ENCODE assay signal across 11 cellular contexts in the genomic region with DNA sequence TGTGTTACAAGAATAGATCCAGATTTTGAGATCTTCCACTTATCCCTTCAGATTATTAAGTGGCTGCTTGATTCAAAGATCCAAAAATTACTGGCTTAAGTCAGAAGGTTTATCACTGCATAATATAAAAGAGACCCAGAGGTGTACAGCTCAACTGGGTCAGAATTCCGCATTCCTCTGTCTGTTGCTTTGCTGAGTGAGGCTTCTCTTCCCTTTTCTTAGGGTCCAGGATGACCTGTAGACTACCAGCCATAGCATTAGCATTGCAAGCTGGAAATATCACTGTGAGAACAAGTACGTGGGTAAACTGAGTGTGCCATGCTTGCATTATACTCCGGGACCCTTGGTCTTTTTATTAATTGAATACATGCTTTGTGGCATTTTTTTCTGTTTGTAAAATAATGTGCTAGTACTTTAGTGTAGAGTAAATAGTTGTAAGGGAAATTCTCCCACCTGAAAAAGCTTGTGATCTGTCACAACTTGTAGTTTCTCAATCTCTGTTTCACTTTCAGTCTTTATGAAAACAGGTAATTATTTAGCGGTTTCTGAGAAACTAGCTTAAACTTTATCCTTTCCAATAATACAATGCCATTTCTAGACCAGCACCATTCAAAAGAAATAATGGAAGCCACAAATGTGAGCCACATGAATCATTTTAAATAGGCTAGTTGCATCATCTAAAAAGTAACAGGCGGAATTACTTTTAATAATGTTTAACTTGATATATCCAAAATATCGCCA.
A peak's percentile ranks its signal among the peaks of the same experiment; 100 is the strongest.
DNase-seq lines count a peak whose midpoint lies in the region; ATAC-seq, FAIRE-seq and TF ChIP-seq lines count a peak whose summit lies in the region.
"Had no signal": no experiment of that assay in that cellular context is flagged by ENCODE, and none has a peak within 500 bp of the region (broad histone marks: within the 10 kb centered on the region; RNA-seq: fewer than 3 reads in every experiment).

No MANE protein-coding gene starts in this region.

- H3K27me3 Mint-ChIP-seq in natural killer cell treated with Interleukin-12 subunit alpha and Interleukin-12 subunit beta and Interleukin-15 and Interleukin-18, amount 100 ng/mL, for 72 hours: no peaks in the 10 kb centered on the region
- H3K27me3 Mint-ChIP-seq in natural killer cell (ENCODE audit: low read depth in 2 of 2): no peaks in the 10 kb centered on the region
- no peaks in the 10 kb centered on the region for H3K27me3 Mint-ChIP-seq in activated T-helper 1 cell treated with anti-CD3 and anti-CD28 coated beads, Interleukin-12 subunit alpha, Interleukin-12 subunit beta, Interleukin-2, Interleukin-4 antibody, amounts not matched to agents 30 ng/mL and 10 ng/mL and 1 ng/mL, durations not matched to agents 14 hours and 24 hours and 36 hours (ENCODE audit: insufficient read depth)
- H3K27me3 Mint-ChIP-seq: stimulated activated naive B cell treated with anti-CD40 and anti-IgM and Interleukin-4, amounts not matched to agents 10 μg/mL and 1 μg/mL and 100 μg/mL, for 72 hours had no signal

- H3K36me3 Mint-ChIP-seq in natural killer cell treated with Interleukin-12 subunit alpha and Interleukin-12 subunit beta and Interleukin-15 and Interleukin-18, amount 100 ng/mL, for 72 hours: no peaks in the 10 kb centered on the region
- H3K36me3 Mint-ChIP-seq in natural killer cell: no peaks in the 10 kb centered on the region
- H3K36me3 Mint-ChIP-seq in activated T-helper 1 cell treated with anti-CD3 and anti-CD28 coated beads, Interleukin-12 subunit alpha, Interleukin-12 subunit beta, Interleukin-2, Interleukin-4 antibody, amounts not matched to agents 30 ng/mL and 10 ng/mL and 1 ng/mL, durations not matched to agents 14 hours and 24 hours and 36 hours (ENCODE audit: low read depth): peaks cover 4% of the 10 kb centered on the region

- peak in 1 of 2 donors; percentile 33 for ATAC-seq in natural killer cell treated with Interleukin-12 subunit alpha and Interleukin-12 subunit beta and Interleukin-15 and Interleukin-18, amount 100 ng/mL, for 72 hours
- no peak for ATAC-seq in natural killer cell
- peak; percentile 52 for ATAC-seq in HG02798 (IDR thresholded peaks at IDR 0.05; ENCODE audit: poor library complexity, unreplicated experiment)
- ATAC-seq: stimulated activated naive B cell treated with anti-CD40 and anti-IgM and Interleukin-4, amounts not matched to agents 10 μg/mL and 1 μg/mL and 100 μg/mL, for 72 hours had no signal

- no peaks in the 10 kb centered on the region for H3K9me3 Mint-ChIP-seq in natural killer cell treated with Interleukin-12 subunit alpha and Interleukin-12 subunit beta and Interleukin-15 and Interleukin-18, amount 100 ng/mL, for 72 hours
- H3K9me3 Mint-ChIP-seq in natural killer cell: no peaks in the 10 kb centered on the region
- no peaks in the 10 kb centered on the region for H3K9me3 Mint-ChIP-seq in activated T-helper 1 cell treated with anti-CD3 and anti-CD28 coated beads, Interleukin-12 subunit alpha, Interleukin-12 subunit beta, Interleukin-2, Interleukin-4 antibody, amounts not matched to agents 30 ng/mL and 10 ng/mL and 1 ng/mL, durations not matched to agents 14 hours and 24 hours and 36 hours
- H3K9me3 Mint-ChIP-seq: stimulated activated naive B cell treated with anti-CD40 and anti-IgM and Interleukin-4, amounts not matched to agents 10 μg/mL and 1 μg/mL and 100 μg/mL, for 72 hours had no signal

- intact Hi-C loops in natural killer cell (cut with micrococcal nuclease): no loop called here
- intact Hi-C loops in activated T-helper 1 cell treated with anti-CD3 and anti-CD28 coated beads, Interleukin-12 subunit alpha, Interleukin-12 subunit beta, Interleukin-2, Interleukin-4 antibody, amounts not matched to agents 30 ng/mL and 10 ng/mL and 1 ng/mL, durations not matched to agents 14 hours and 24 hours and 36 hours (cut with micrococcal nuclease): loop anchor here (1.0 to 5.0 kb wide), 5 partner anchors 65 to 231 kb away; no protein-coding TSS in a partner anchor

- peaks cover 16 to 27% of the 10 kb centered on the region in 2 donors for H3K4me1 Mint-ChIP-seq in natural killer cell treated with Interleukin-12 subunit alpha and Interleukin-12 subunit beta and Interleukin-15 and Interleukin-18, amount 100 ng/mL, for 72 hours (ENCODE audit: low read depth in 2 of 2)
- H3K4me1 Mint-ChIP-seq in natural killer cell: peaks cover 0 to 12% of the 10 kb centered on the region in 2 donors
- H3K4me1 Mint-ChIP-seq in activated T-helper 1 cell treated with anti-CD3 and anti-CD28 coated beads, Interleukin-12 subunit alpha, Interleukin-12 subunit beta, Interleukin-2, Interleukin-4 antibody, amounts not matched to agents 30 ng/mL and 10 ng/mL and 1 ng/mL, durations not matched to agents 14 hours and 24 hours and 36 hours (ENCODE audit: low read depth): peaks cover 27% of the 10 kb centered on the region

- no peak for FAIRE-seq in RCC 7860 (lab: Jason Lieb, UNC)

- peak overlapping the region; percentile 0 to 54 for H3K27ac Mint-ChIP-seq in natural killer cell treated with Interleukin-12 subunit alpha and Interleukin-12 subunit beta and Interleukin-15 and Interleukin-18, amount 100 ng/mL, for 72 hours
- no peak overlapping the region for H3K27ac Mint-ChIP-seq in natural killer cell
- H3K27ac Mint-ChIP-seq in activated T-helper 1 cell treated with anti-CD3 and anti-CD28 coated beads, Interleukin-12 subunit alpha, Interleukin-12 subunit beta, Interleukin-2, Interleukin-4 antibody, amounts not matched to agents 30 ng/mL and 10 ng/mL and 1 ng/mL, durations not matched to agents 14 hours and 24 hours and 36 hours: peak overlapping the region; percentile 64
- H3K27ac Mint-ChIP-seq: stimulated activated naive B cell treated with anti-CD40 and anti-IgM and Interleukin-4, amounts not matched to agents 10 μg/mL and 1 μg/mL and 100 μg/mL, for 72 hours had no signal

- DNase-seq in natural killer cell treated with Interleukin-12 subunit alpha and Interleukin-12 subunit beta and Interleukin-15 and Interleukin-18, amount 100 ng/mL, for 72 hours (ENCODE audit: low spot score): no peak
- DNase-seq in natural killer cell (no peak), NCI-H2081 (lab: John Stamatoyannopoulos, UW) (no peak), NCI-H226 (no peak), RCC 7860 (ENCODE audit: low spot score) (no peak), anterior cingulate cortex (lab: John Stamatoyannopoulos, UW) (no peak)
- no peak for DNase-seq in activated T-helper 1 cell treated with anti-CD3 and anti-CD28 coated beads, Interleukin-12 subunit alpha, Interleukin-12 subunit beta, Interleukin-2, Interleukin-4 antibody, amounts not matched to agents 30 ng/mL and 10 ng/mL and 1 ng/mL, durations not matched to agents 14 hours and 24 hours and 36 hours (ENCODE audit: low spot score)
- DNase-seq: DND-41; stimulated activated naive B cell treated with anti-CD40 and anti-IgM and Interleukin-4, amounts not matched to agents 10 μg/mL and 1 μg/mL and 100 μg/mL, for 72 hours; T1000 had no signal

- peak overlapping the region; percentile 57 for H3K4me3 Mint-ChIP-seq in natural killer cell treated with Interleukin-12 subunit alpha and Interleukin-12 subunit beta and Interleukin-15 and Interleukin-18, amount 100 ng/mL, for 72 hours
- no peak overlapping the region for H3K4me3 Mint-ChIP-seq in natural killer cell
- H3K4me3 Mint-ChIP-seq in activated T-helper 1 cell treated with anti-CD3 and anti-CD28 coated beads, Interleukin-12 subunit alpha, Interleukin-12 subunit beta, Interleukin-2, Interleukin-4 antibody, amounts not matched to agents 30 ng/mL and 10 ng/mL and 1 ng/mL, durations not matched to agents 14 hours and 24 hours and 36 hours: peak overlapping the region; percentile 52
- H3K4me3 Mint-ChIP-seq: stimulated activated naive B cell treated with anti-CD40 and anti-IgM and Interleukin-4, amounts not matched to agents 10 μg/mL and 1 μg/mL and 100 μg/mL, for 72 hours had no signal

- TF ChIP-seq CTCF in natural killer cell (IDR thresholded peaks at IDR 0.05): no peak

Comparison
In these comparisons a context has a peak if more than half of its experiments do, and no peak if none do; other contexts are left out.
1. H3K27ac Mint-ChIP-seq: peak in natural killer cell treated with Interleukin-12 subunit alpha and Interleukin-12 subunit beta and Interleukin-15 and Interleukin-18, amount 100 ng/mL, for 72 hours (2 of 2) and activated T-helper 1 cell treated with anti-CD3 and anti-CD28 coated beads, Interleukin-12 subunit alpha, Interleukin-12 subunit beta, Interleukin-2, Interleukin-4 antibody, amounts not matched to agents 30 ng/mL and 10 ng/mL and 1 ng/mL, durations not matched to agents 14 hours and 24 hours and 36 hours (single experiment); none in natural killer cell (0 of 2).